10 cellular contexts compared by ENCODE assay signal in genomic region chr3:42651248-42652091, GRCh38. TPM values are rescaled to one million over a fixed set of nuclear protein-coding genes. Genes with fewer than 3 reads are reported as not detected.
DNase-seq lines count a peak whose midpoint lies in the region; ATAC-seq and TF ChIP-seq lines count a peak whose summit lies in the region.
"Had no signal": no experiment of that assay in that cellular context is flagged by ENCODE, and none has a peak within 500 bp of the region (broad histone marks: within the 10 kb centered on the region; RNA-seq: fewer than 3 reads in every experiment).

No MANE protein-coding gene starts in this region.

- no peaks in the 10 kb centered on the region for H3K27me3 Mint-ChIP-seq in Caco-2 (ENCODE audit: insufficient read depth, unreplicated experiment)

- ATAC-seq in GM18520 (IDR thresholded peaks at IDR 0.05; ENCODE audit: unreplicated experiment) (no peak), HG02759 (IDR thresholded peaks at IDR 0.05; ENCODE audit: unreplicated experiment) (no peak)

- H3K9me3 ChIP-seq in AG04450 (ENCODE audit: control insufficient read depth, insufficient read depth, low read length) (no peaks in the 10 kb centered on the region; the same call in 1 of the 2 replicates), mesodermal cell (ENCODE audit: control insufficient read depth, low read length) (no peaks in the 10 kb centered on the region), Caco-2 (no peaks in the 10 kb centered on the region)

- H3K27ac ChIP-seq in AG04450 (ENCODE audit: low read depth, low read length) (peak overlapping the region; percentile 82), caudate nucleus (ENCODE audit: low read depth, low read length) (peak overlapping the region; percentile 98), mesodermal cell (ENCODE audit: low read depth, low read length, severe bottlenecking) (peak overlapping the region; percentile 91)

- no peak for TF ChIP-seq CTCF in AG04450 (IDR thresholded peaks at IDR 0.05; ENCODE audit: low read depth, low read length)
- no peak for TF ChIP-seq CTCF in Caco-2 (IDR thresholded peaks at IDR 0.05; ENCODE audit: insufficient read depth in 1 of 2, low read depth in 1 of 2, low read length in 1 of 2, severe bottlenecking in 1 of 2, unreplicated experiment in 1 of 2)

- peaks cover 59% of the 10 kb centered on the region for H3K36me3 Mint-ChIP-seq in Caco-2 (ENCODE audit: insufficient read depth, unreplicated experiment)

- DNase-seq in AG04450 (ENCODE audit: low read depth, low spot score) (no peak), HS-5 (ENCODE audit: low read depth) (peak; percentile 70), caudate nucleus (lab: John Stamatoyannopoulos, UW) (peak in 2 of 61 donors; percentile 33 to 38), NCI-H1105 treated with DMSO at 0.1 percent for 48 hours (lab: John Stamatoyannopoulos, UW) (no peak), Caco-2 (no peak)
- DNase-seq: activated CD4-positive, alpha-beta T cell treated with anti-CD3 and anti-CD28 coated beads, Interleukin-2, amount 50 U/mL, for 48 hours; stimulated activated CD4-positive, alpha-beta T cell treated with anti-CD3 and anti-CD28 coated beads, Interleukin-12 subunit alpha, Interleukin-12 subunit beta, amount 100 ng/mL, for 4 hours had no signal

- no TSS peak for BruUV-seq in Caco-2 (replicated peaks; lab: Mats Ljungman, UMichigan)

- no peaks in the 10 kb centered on the region for H3K27me3 ChIP-seq in AG04450 (ENCODE audit: control insufficient read depth, insufficient read depth, low read length)
- no peaks in the 10 kb centered on the region for H3K27me3 ChIP-seq in Caco-2 (replicated peaks; ENCODE audit: control insufficient read depth, insufficient read depth, low read length)

- no peak overlapping the region for H3K27ac Mint-ChIP-seq in Caco-2 (ENCODE audit: unreplicated experiment)

- peak overlapping the region; percentile 64; the same call in 1 of the 2 replicates for H3K4me3 ChIP-seq in AG04450 (ENCODE audit: low read depth, low read length)
- no peak overlapping the region for H3K4me3 ChIP-seq in mesodermal cell (ENCODE audit: extremely low read depth, insufficient read depth, low read length, poor library complexity, severe bottlenecking)
- no peak overlapping the region for H3K4me3 ChIP-seq in Caco-2 (ENCODE audit: low read depth, low read length)

- H3K4me3 Mint-ChIP-seq in Caco-2 (ENCODE audit: unreplicated experiment), result no peak overlapping the region

- 44 to 52% methylated on average over 6 to 7 of the region's 9 CpGs for WGBS in mesodermal cell (ENCODE audit: insufficient coverage in 2 of 2), 2 experiments

- H3K9me3 Mint-ChIP-seq in Caco-2 (ENCODE audit: unreplicated experiment), result no peaks in the 10 kb centered on the region

- H3K4me1 Mint-ChIP-seq in Caco-2 (ENCODE audit: low read depth, unreplicated experiment), result no peaks in the 10 kb centered on the region

- H3K36me3 ChIP-seq in mesodermal cell (ENCODE audit: control insufficient read depth, insufficient read depth, low read length) (peaks cover 39% of the 10 kb centered on the region), Caco-2 (ENCODE audit: control insufficient read depth, insufficient read depth, low read length) (no peaks in the 10 kb centered on the region; the same call in 1 of the 2 replicates)

- H3K4me1 ChIP-seq in mesodermal cell (ENCODE audit: control insufficient read depth, insufficient read depth, low read length, poor library complexity, severe bottlenecking) (peaks cover 47% of the 10 kb centered on the region), Caco-2 (peaks cover 19% of the 10 kb centered on the region)

- CTCF ChIA-PET in AG04450 (lab: Charles Lee), result interaction anchor here (1.1 to 2.4 kb wide), 3 partner anchors 17 to 180 kb away, joined by 3 to 11 read pairs (median 4); no protein-coding TSS in a partner anchor
- CTCF ChIA-PET in Caco-2 (lab: Charles Lee), result no interaction called here

- intact Hi-C loops in Caco-2 (cut with micrococcal nuclease; ENCODE audit: unreplicated experiment), result loop anchor here (5.0 kb wide), 2 partner anchors 49 to 69 kb away; partner anchors contain the start of genes NKTR and SEC22C

- POLR2A ChIA-PET in AG04450 (lab: Yijun Ruan, JAX), result interaction anchor here (0.5 to 1.9 kb wide), 3 partner anchors 50 to 128 kb away, joined by 3 to 7 read pairs (median 4); partner anchors contain the start of gene NKTR
- POLR2A ChIA-PET in Caco-2 (lab: Charles Lee), result interaction anchor here (0.6 kb wide), 1 partner anchor 15 kb away, joined by 3 read pairs; no protein-coding TSS in a partner anchor

RNA-seq across cellular contexts. Expression of gene ZBTB47, which starts 2.0 kb away (rescaled TPM):
- 7.8 and 11.8 TPM in 2 replicates for polyA plus RNA-seq in AG04450 (2011; rRNA removed)
- 13.9 and 18.1 TPM in 2 replicates for polyA minus RNA-seq in AG04450 (2011; rRNA and poly(A)+ RNA removed)
- 4.9 TPM for polyA plus RNA-seq in mesodermal cell (2013, experiment 1 of 2)
- polyA plus RNA-seq in mesodermal cell (2013, experiment 2 of 2), result 3.8 TPM
- 4.8 and 5.2 TPM in 2 replicates for total RNA-seq in Caco-2 (2022)

RNA-seq across cellular contexts. Expression of gene KLHL40, which starts 33.9 kb away (rescaled TPM):
- not detected in 2 replicates for polyA plus RNA-seq in AG04450 (2011; rRNA removed)
- not detected in 2 replicates for polyA minus RNA-seq in AG04450 (2011; rRNA and poly(A)+ RNA removed)
- not detected for polyA plus RNA-seq in mesodermal cell (2013, experiment 1 of 2)
- polyA plus RNA-seq in mesodermal cell (2013, experiment 2 of 2), result not detected
- total RNA-seq in Caco-2 (2022), result not detected in 2 replicates

RNA-seq across cellular contexts. Expression of gene NKTR, which starts 51.0 kb away (rescaled TPM):
- polyA plus RNA-seq in AG04450 (2011; rRNA removed), result 40.2 and 56.2 TPM in 2 replicates
- polyA minus RNA-seq in AG04450 (2011; rRNA and poly(A)+ RNA removed), result 22.2 and 41.1 TPM in 2 replicates
- 58.1 TPM for polyA plus RNA-seq in mesodermal cell (2013, experiment 1 of 2)
- polyA plus RNA-seq in mesodermal cell (2013, experiment 2 of 2), result 55.4 TPM
- 66.6 and 67.9 TPM in 2 replicates for total RNA-seq in Caco-2 (2022)

RNA-seq across cellular contexts. Expression of gene HHATL, which starts 51.1 kb away (rescaled TPM):
- polyA plus RNA-seq in AG04450 (2011; rRNA removed), result not detected in 2 replicates
- polyA minus RNA-seq in AG04450 (2011; rRNA and poly(A)+ RNA removed), result not detected in 2 replicates
- polyA plus RNA-seq in mesodermal cell (2013, experiment 1 of 2), result not detected
- not detected for polyA plus RNA-seq in mesodermal cell (2013, experiment 2 of 2)
- not detected in 2 replicates for total RNA-seq in Caco-2 (2022)
